ENCODE assay signal across 8 cellular contexts in the genomic region with DNA sequence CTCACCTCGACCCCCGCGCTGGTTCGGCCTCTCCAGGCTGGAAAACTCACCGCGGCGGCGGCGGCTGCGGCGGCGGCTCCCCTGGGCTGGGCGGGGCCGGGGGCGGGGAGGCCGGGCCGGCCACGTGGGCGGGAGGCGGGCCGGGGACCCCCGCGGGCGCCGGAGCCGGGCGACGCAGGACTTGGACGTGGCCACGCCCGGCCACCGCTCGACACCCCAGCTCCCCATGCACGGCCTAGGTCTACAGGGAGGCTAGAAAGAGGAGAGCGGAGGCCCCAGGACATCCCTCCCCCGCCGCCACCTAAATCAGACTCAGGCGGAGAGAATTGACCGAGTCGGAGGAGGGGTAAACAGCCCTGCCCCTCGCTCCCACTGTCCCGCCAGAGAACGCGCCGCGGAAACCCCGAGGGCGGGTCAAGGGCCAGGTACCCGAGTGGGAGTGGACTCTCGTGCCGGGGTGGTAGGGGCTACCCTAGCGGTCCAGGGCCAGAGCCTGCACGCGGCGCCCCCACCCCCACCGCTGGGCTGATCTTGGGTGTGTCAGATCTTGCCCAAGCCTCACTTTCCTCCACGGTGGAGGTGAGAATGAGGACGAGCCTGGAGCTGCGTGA. TPM values are rescaled to one million over a fixed set of nuclear protein-coding genes. Genes with fewer than 3 reads are reported as not detected.
A peak's percentile ranks its signal among the peaks of the same experiment; 100 is the strongest.
DNase-seq lines count a peak whose midpoint lies in the region; ATAC-seq, FAIRE-seq and TF ChIP-seq lines count a peak whose summit lies in the region.

No MANE protein-coding gene starts in this region.

- no peak for TF ChIP-seq CTCF in Caco-2 (IDR thresholded peaks at IDR 0.05; ENCODE audit: insufficient read depth in 1 of 2, low read depth in 1 of 2, low read length in 1 of 2, severe bottlenecking in 1 of 2, unreplicated experiment in 1 of 2)
- TF ChIP-seq CTCF in activated CD8-positive, alpha-beta T cell treated with anti-CD3 and anti-CD28 coated beads for 36 hours (IDR thresholded peaks at IDR 0.05): no peak
- no peak for TF ChIP-seq CTCF in progenitor cell of endocrine pancreas (IDR thresholded peaks at IDR 0.05; ENCODE audit: unreplicated experiment)

- H3K27me3 ChIP-seq in Caco-2 (replicated peaks; ENCODE audit: control insufficient read depth, insufficient read depth, low read length): no peaks in the 10 kb centered on the region

- H3K36me3 Mint-ChIP-seq in Caco-2 (ENCODE audit: insufficient read depth, unreplicated experiment) (no peaks in the 10 kb centered on the region), progenitor cell of endocrine pancreas (ENCODE audit: insufficient read depth) (peaks cover 3% of the 10 kb centered on the region)
- H3K36me3 Mint-ChIP-seq in activated CD8-positive, alpha-beta T cell treated with anti-CD3 and anti-CD28 coated beads for 36 hours (ENCODE audit: low read depth): no peaks in the 10 kb centered on the region

- no peaks in the 10 kb centered on the region for H3K36me3 ChIP-seq in Caco-2 (ENCODE audit: control insufficient read depth, insufficient read depth, low read length)

- POLR2A ChIA-PET in Caco-2 (lab: Charles Lee): interaction anchor here (1.2 kb wide), 1 partner anchor 10 kb away, joined by 3 read pairs; no protein-coding TSS in a partner anchor
- POLR2A ChIA-PET in activated CD8-positive, alpha-beta T cell treated with anti-CD3 and anti-CD28 coated beads for 36 hours (lab: Charles Lee): no interaction called here

- H3K4me1 Mint-ChIP-seq in Caco-2 (ENCODE audit: low read depth, unreplicated experiment): peaks cover 13% of the 10 kb centered on the region
- H3K4me1 Mint-ChIP-seq in activated CD8-positive, alpha-beta T cell treated with anti-CD3 and anti-CD28 coated beads for 36 hours (ENCODE audit: low read depth): peaks cover 5% of the 10 kb centered on the region
- peaks cover 13% of the 10 kb centered on the region for H3K4me1 Mint-ChIP-seq in progenitor cell of endocrine pancreas (ENCODE audit: low read depth)

- TSS peak; percentile 76 for BruUV-seq in Caco-2 (replicated peaks; lab: Mats Ljungman, UMichigan)

- FAIRE-seq in HTR-8/SVneo (lab: Jason Lieb, UNC): peak; percentile 60

- H3K4me1 ChIP-seq in Caco-2: peaks cover 7% of the 10 kb centered on the region; the same call in 1 of the 2 replicates

- H3K9me3 ChIP-seq in Caco-2: no peaks in the 10 kb centered on the region

- CTCF ChIA-PET in Caco-2 (lab: Charles Lee): no interaction called here
- CTCF ChIA-PET in activated CD8-positive, alpha-beta T cell treated with anti-CD3 and anti-CD28 coated beads for 36 hours (lab: Charles Lee): interaction anchor here (1.3 to 1.8 kb wide), 2 partner anchors 21 to 84 kb away, joined by 4 to 5 read pairs; no protein-coding TSS in a partner anchor

- ATAC-seq in activated CD8-positive, alpha-beta T cell treated with anti-CD3 and anti-CD28 coated beads for 36 hours: peak; percentile 60
- ATAC-seq in left cardiac atrium (peak; percentile 87), HG03095 (IDR thresholded peaks at IDR 0.05; ENCODE audit: unreplicated experiment) (no peak), HG03039 (IDR thresholded peaks at IDR 0.05; ENCODE audit: unreplicated experiment) (no peak)

- no peaks in the 10 kb centered on the region for H3K27me3 Mint-ChIP-seq in Caco-2 (ENCODE audit: insufficient read depth, unreplicated experiment)
- H3K27me3 Mint-ChIP-seq in activated CD8-positive, alpha-beta T cell treated with anti-CD3 and anti-CD28 coated beads for 36 hours: peaks cover 49% of the 10 kb centered on the region
- peaks cover 36% of the 10 kb centered on the region for H3K27me3 Mint-ChIP-seq in progenitor cell of endocrine pancreas

- H3K4me3 ChIP-seq in Caco-2 (ENCODE audit: low read depth, low read length): peak overlapping the region; percentile 63

- no peak overlapping the region for H3K27ac Mint-ChIP-seq in Caco-2 (ENCODE audit: unreplicated experiment)
- no peak overlapping the region for H3K27ac Mint-ChIP-seq in activated CD8-positive, alpha-beta T cell treated with anti-CD3 and anti-CD28 coated beads for 36 hours
- H3K27ac Mint-ChIP-seq in progenitor cell of endocrine pancreas: no peak overlapping the region

- H3K9me3 Mint-ChIP-seq in Caco-2 (ENCODE audit: unreplicated experiment) (no peaks in the 10 kb centered on the region), progenitor cell of endocrine pancreas (ENCODE audit: low read depth) (no peaks in the 10 kb centered on the region)
- H3K9me3 Mint-ChIP-seq in activated CD8-positive, alpha-beta T cell treated with anti-CD3 and anti-CD28 coated beads for 36 hours: no peaks in the 10 kb centered on the region

- H3K4me3 Mint-ChIP-seq in Caco-2 (ENCODE audit: unreplicated experiment) (peak overlapping the region; percentile 83), progenitor cell of endocrine pancreas (ENCODE audit: low read depth) (peak overlapping the region; percentile 74)
- peak overlapping the region; percentile 9 for H3K4me3 Mint-ChIP-seq in activated CD8-positive, alpha-beta T cell treated with anti-CD3 and anti-CD28 coated beads for 36 hours

- intact Hi-C loops in Caco-2 (cut with micrococcal nuclease; ENCODE audit: unreplicated experiment) (no loop called here), left cardiac atrium (cut with DNase I) (loop anchor here (5.0 to 10.0 kb wide), 2 partner anchors 72 to 85 kb away; no protein-coding TSS in a partner anchor)
- intact Hi-C loops in activated CD8-positive, alpha-beta T cell treated with anti-CD3 and anti-CD28 coated beads for 36 hours (cut with micrococcal nuclease): no loop called here

- DNase-seq in Caco-2 (peak; percentile 68 to 81), HTR-8/SVneo (ENCODE audit: insufficient read length, low spot score) (peak; percentile 67), left cardiac atrium (no peak), progenitor cell of endocrine pancreas (ENCODE audit: low spot score, unreplicated experiment) (peak; percentile 65), NCI-H226 (no peak)
- DNase-seq in activated CD8-positive, alpha-beta T cell treated with anti-CD3 and anti-CD28 coated beads for 36 hours: peak; percentile 16

RNA-seq across cellular contexts. Expression of a gene that starts 18.9 kb away (rescaled TPM):
- total RNA-seq in Caco-2 (2022): 0.16 TPM in 1 of 2 replicates, not detected in the other
- not detected for total RNA-seq in activated CD8-positive, alpha-beta T cell treated with anti-CD3 and anti-CD28 coated beads for 36 hours
- total RNA-seq in left cardiac atrium: not detected
- 0.14 and 0.16 TPM in 2 replicates for total RNA-seq in progenitor cell of endocrine pancreas

Comparison
In these comparisons a context has a peak if more than half of its experiments do, and no peak if none do; other contexts are left out.
1. DNase-seq: peak in Caco-2 (2 of 2), HTR-8/SVneo (single experiment), activated CD8-positive, alpha-beta T cell treated with anti-CD3 and anti-CD28 coated beads for 36 hours (single experiment) and progenitor cell of endocrine pancreas (single experiment); none in left cardiac atrium (single experiment) and NCI-H226 (single experiment).
2. H3K4me3 Mint-ChIP-seq: peak in every context shown above with its lines; median percentile 83 in Caco-2; 74 in progenitor cell of endocrine pancreas; 9 in activated CD8-positive, alpha-beta T cell treated with anti-CD3 and anti-CD28 coated beads for 36 hours.
3. ATAC-seq: peak in activated CD8-positive, alpha-beta T cell treated with anti-CD3 and anti-CD28 coated beads for 36 hours (single experiment) and left cardiac atrium (2 of 2); none in HG03095 (single experiment) and HG03039 (single experiment).
4. intact Hi-C loops: an anchor here in left cardiac atrium (5.0 to 10.0 kb wide); none called in Caco-2 and activated CD8-positive, alpha-beta T cell treated with anti-CD3 and anti-CD28 coated beads for 36 hours.